35 cellular contexts compared by ENCODE assay signal in the genomic region with DNA sequence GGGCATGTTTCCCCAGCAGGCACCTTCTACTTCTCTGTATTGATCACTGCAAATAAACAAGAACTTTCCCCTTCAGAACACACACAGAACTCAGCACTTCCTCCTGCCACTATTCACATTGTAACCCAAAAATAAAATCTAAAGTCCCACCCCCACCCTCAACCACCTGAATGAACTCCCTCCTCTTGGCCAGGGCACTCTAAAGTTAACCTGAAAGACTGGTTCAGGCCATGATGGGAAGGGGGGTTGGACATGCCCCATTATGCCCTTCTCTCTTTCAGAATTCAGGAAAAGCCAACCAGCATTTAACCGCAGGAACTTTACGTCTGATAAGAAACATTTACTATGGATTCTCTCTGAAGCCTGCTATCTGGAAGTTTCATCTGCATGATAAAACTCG. TPM values are rescaled to one million over a fixed set of nuclear protein-coding genes. Genes with fewer than 3 reads are reported as not detected.
"Had no signal": no experiment of that assay in that cellular context is flagged by ENCODE, and none has a peak within 500 bp of the region (broad histone marks: within the 10 kb centered on the region; RNA-seq: fewer than 3 reads in every experiment).

No MANE protein-coding gene starts in this region.

- DNase-seq: activated B cell treated with CpG ODN at 0.5 μM for 24 hours; activated CD4-positive, alpha-beta memory T cell treated with anti-CD3 and anti-CD28 coated beads, Interleukin-2, amount 10 ng/mL, durations not matched to agents 7 days and 5 days; activated CD4-positive, alpha-beta T cell treated with anti-CD3 and anti-CD28 coated beads for 1 hour; activated CD4-positive, alpha-beta T cell treated with anti-CD3 and anti-CD28 coated beads for 48 hours; activated CD8-positive, alpha-beta memory T cell treated with anti-CD3 and anti-CD28 coated beads for 24 hours; activated CD8-positive, alpha-beta memory T cell treated with anti-CD3 and anti-CD28 coated beads, Interleukin-2, amount 10 ng/mL, durations not matched to agents 7 days and 5 days; activated CD8-positive, alpha-beta memory T cell treated with anti-CD3 and anti-CD28 coated beads, Interleukin-2, amount 50 U/mL, for 48 hours; activated effector memory CD4-positive, alpha-beta T cell treated with Interleukin-2 at 50 U/mL for 16 hours; activated naive CD4-positive, alpha-beta T cell treated with anti-CD3 and anti-CD28 coated beads, Interleukin-2, amount 10 ng/mL, durations not matched to agents 7 days and 5 days; activated naive CD8-positive, alpha-beta T cell treated with anti-CD3 and anti-CD28 coated beads, Interleukin-2, amount 50 U/mL, for 24 hours; activated T-cell treated with anti-CD3 and anti-CD28 coated beads, Interleukin-2, amount 50 U/mL, for 48 hours; anterior cingulate cortex; Karpas-422; KBM-7; NCI-H1048; NCI-H1105 treated with DMSO at 0.1 percent for 48 hours; NCI-H1436; NCI-H1694; NCI-H1930; NCI-H2171; NCI-H510A; NCI-H526; NCI-H748 treated with DMSO at 0.1 percent for 48 hours; NK-92 treated with Interleukin-12 subunit alpha and Interleukin-12 subunit beta, amount 100 ng/mL, for 24 hours; PC-3; SIG-M5; T-cell; T-helper 17 cell had no signal

- H3K27ac ChIP-seq: RWPE1, VCaP had no signal

- ATAC-seq: activated CD8-positive, alpha-beta memory T cell treated with anti-CD3 and anti-CD28 coated beads, Interleukin-2, amount 10 ng/mL, durations not matched to agents 7 days and 5 days; activated naive CD8-positive, alpha-beta T cell treated with anti-CD3 and anti-CD28 coated beads, Interleukin-2, amount 50 U/mL, for 24 hours; PC-3; Right ventricle myocardium inferior; SK-N-SH treated with all-trans-retinoic acid at 6 μM for 48 hours; T-cell; T-helper 17 cell had no signal

RNA-seq across cellular contexts. Expression of a gene that starts 27.4 kb away (rescaled TPM):
- total RNA-seq: activated CD4-positive, alpha-beta memory T cell treated with anti-CD3 and anti-CD28 coated beads, Interleukin-2, amount 10 ng/mL, durations not matched to agents 7 days and 5 days; bronchial epithelial cell; PC-3; SK-MEL-5; T-helper 17 cell had no signal

RNA-seq across cellular contexts. Expression of a gene that starts 42.3 kb away (rescaled TPM):
- total RNA-seq: activated B cell treated with CpG ODN at 0.5 μM for 24 hours; activated CD4-positive, alpha-beta memory T cell treated with anti-CD3 and anti-CD28 coated beads, Interleukin-2, amount 10 ng/mL, durations not matched to agents 7 days and 5 days; activated CD8-positive, alpha-beta memory T cell treated with anti-CD3 and anti-CD28 coated beads, Interleukin-2, amount 10 ng/mL, durations not matched to agents 7 days and 5 days; bronchial epithelial cell; MCF 10A; PC-3; Right ventricle myocardium inferior; SK-MEL-5; T-cell; T-helper 17 cell had no signal

RNA-seq across cellular contexts. Expression of a gene that starts 57.8 kb away (rescaled TPM):
- total RNA-seq: activated B cell treated with CpG ODN at 0.5 μM for 24 hours; activated CD4-positive, alpha-beta memory T cell treated with anti-CD3 and anti-CD28 coated beads, Interleukin-2, amount 10 ng/mL, durations not matched to agents 7 days and 5 days; activated CD8-positive, alpha-beta memory T cell treated with anti-CD3 and anti-CD28 coated beads, Interleukin-2, amount 10 ng/mL, durations not matched to agents 7 days and 5 days; bronchial epithelial cell; MCF 10A; PC-3; SK-MEL-5; T-cell; T-helper 17 cell had no signal
